Comparison of ENCODE assay signal across 1 cellular context in genomic region chr14:24806061-24806678, GRCh38.
TF ChIP-seq lines count a peak whose summit lies in the region.

No MANE protein-coding gene starts in this region.

TF ChIP-seq in HepG2, 621 proteins besides CTCF, POLR2A, EP300 and RAD21 (continued from another document and continues in another):
- peak; percentile 71; the same call in 1 of the 2 replicates for TF ChIP-seq HMGXB3 (CRISPR knock-in tag; IDR thresholded peaks at IDR 0.05; ENCODE audit: borderline replicate concordance)
- TF ChIP-seq ZNF17 (CRISPR knock-in tag; IDR thresholded peaks at IDR 0.05): no peak
- TF ChIP-seq MBD4 (IDR thresholded peaks at IDR 0.05; ENCODE audit: borderline replicate concordance, low read length): no peak
- TF ChIP-seq MEIS1 (CRISPR knock-in tag; IDR thresholded peaks at IDR 0.05; ENCODE audit: borderline replicate concordance): no peak
- TF ChIP-seq ZNF552 (CRISPR knock-in tag; IDR thresholded peaks at IDR 0.05; ENCODE audit: borderline replicate concordance): 0 out of 2 replicates have a peak, but pooled peaks have one; percentile 73
- peak; percentile 79 for TF ChIP-seq PPARG (CRISPR knock-in tag; conservative IDR thresholded peaks at IDR 0.05)
- TF ChIP-seq ETV6 (CRISPR knock-in tag; conservative IDR thresholded peaks at IDR 0.05): peak; percentile 82; the same call in 1 of the 2 replicates
- no peak; the same call in 1 of the 2 replicates for TF ChIP-seq ZNF691 (CRISPR knock-in tag; IDR thresholded peaks at IDR 0.05; ENCODE audit: borderline replicate concordance, low read depth)
- peak; percentile 52; the same call in 1 of the 2 replicates for TF ChIP-seq ZNF44 (CRISPR knock-in tag; IDR thresholded peaks at IDR 0.05)
- TF ChIP-seq BRCA1 (CRISPR knock-in tag; IDR thresholded peaks at IDR 0.05): peak; percentile 60; the same call in 1 of the 2 replicates
- TF ChIP-seq ZKSCAN8 (CRISPR knock-in tag; IDR thresholded peaks at IDR 0.05; ENCODE audit: borderline replicate concordance): no peak
- TF ChIP-seq SMARCC2 (IDR thresholded peaks at IDR 0.05): no peak
- peak; percentile 39; the same call in 1 of the 2 replicates for TF ChIP-seq ZNF777 (CRISPR knock-in tag; IDR thresholded peaks at IDR 0.05)
- TF ChIP-seq PITX1 (CRISPR knock-in tag; IDR thresholded peaks at IDR 0.05): peak; percentile 44; the same call in 1 of the 2 replicates
- no peak; the same call in 1 of the 2 replicates for TF ChIP-seq SP4 (CRISPR knock-in tag; IDR thresholded peaks at IDR 0.05)
- TF ChIP-seq HDAC2 (CRISPR knock-in tag; IDR thresholded peaks at IDR 0.05): 0 out of 2 replicates have a peak, but pooled peaks have one; percentile 16
- peak; percentile 80; the same call in 1 of the 2 replicates for TF ChIP-seq RFXANK (CRISPR knock-in tag; IDR thresholded peaks at IDR 0.05)
- peak; percentile 57; the same call in 1 of the 2 replicates for TF ChIP-seq TFDP2 (CRISPR knock-in tag; IDR thresholded peaks at IDR 0.05)
- 0 out of 2 replicates have a peak, but pooled peaks have one; percentile 26 for TF ChIP-seq ZNF317 (CRISPR knock-in tag; IDR thresholded peaks at IDR 0.05)
- TF ChIP-seq RBFOX2 (IDR thresholded peaks at IDR 0.05; ENCODE audit: low read depth, low read length): no peak
- peak; percentile 54; the same call in 1 of the 2 replicates for TF ChIP-seq BCL6 (CRISPR knock-in tag; IDR thresholded peaks at IDR 0.05)
- TF ChIP-seq CBX5 (CRISPR knock-in tag; IDR thresholded peaks at IDR 0.05; ENCODE audit: borderline replicate concordance): peak; percentile 89; the same call in 1 of the 2 replicates
- TF ChIP-seq GATAD1 (CRISPR knock-in tag; IDR thresholded peaks at IDR 0.05): peak; percentile 75
- peak; percentile 65; the same call in 1 of the 2 replicates for TF ChIP-seq ZNF350 (CRISPR knock-in tag; IDR thresholded peaks at IDR 0.05; ENCODE audit: borderline replicate concordance, low read depth)
- TF ChIP-seq NR1H2 (CRISPR knock-in tag; IDR thresholded peaks at IDR 0.05; ENCODE audit: borderline replicate concordance, low read depth): no peak
- TF ChIP-seq ZSCAN12 (CRISPR knock-in tag; IDR thresholded peaks at IDR 0.05): no peak; the same call in 1 of the 2 replicates
- TF ChIP-seq NONO (IDR thresholded peaks at IDR 0.05): no peak
- TF ChIP-seq NONO (CRISPR knock-in tag; conservative IDR thresholded peaks at IDR 0.05): peak; percentile 67; the same call in 1 of the 2 replicates
- no peak; the same call in 1 of the 2 replicates for TF ChIP-seq TBX2 (CRISPR knock-in tag; IDR thresholded peaks at IDR 0.05; ENCODE audit: borderline replicate concordance)
- 0 out of 2 replicates have a peak, but pooled peaks have one; percentile 42 for TF ChIP-seq POGZ (CRISPR knock-in tag; IDR thresholded peaks at IDR 0.05)
- TF ChIP-seq DBP (CRISPR knock-in tag; IDR thresholded peaks at IDR 0.05; ENCODE audit: not compliant biosample characterization): peak; percentile 64
- peak; percentile 9 for TF ChIP-seq PRPF4 (IDR thresholded peaks at IDR 0.05; ENCODE audit: low read depth, low read length, poor library complexity, severe bottlenecking)
- 0 out of 2 replicates have a peak, but pooled peaks have one; percentile 26 for TF ChIP-seq ZSCAN25 (CRISPR knock-in tag; IDR thresholded peaks at IDR 0.05)
- TF ChIP-seq ZNF660 (CRISPR knock-in tag; IDR thresholded peaks at IDR 0.05; ENCODE audit: borderline replicate concordance, low read depth): no peak
- no peak for TF ChIP-seq CENPT (CRISPR knock-in tag; IDR thresholded peaks at IDR 0.05; ENCODE audit: low read depth)
- peak; percentile 31; the same call in 1 of the 2 replicates for TF ChIP-seq ZBTB33 (CRISPR knock-in tag; IDR thresholded peaks at IDR 0.05)
- peak; percentile 78; the same call in 1 of the 2 replicates for TF ChIP-seq IKZF5 (CRISPR knock-in tag; IDR thresholded peaks at IDR 0.05)
- TF ChIP-seq LCORL (IDR thresholded peaks at IDR 0.05): no peak
- peak; percentile 80 for TF ChIP-seq LCORL (CRISPR knock-in tag; IDR thresholded peaks at IDR 0.05)
- peak; percentile 56; the same call in 1 of the 2 replicates for TF ChIP-seq ATF7-NPFF (CRISPR knock-in tag; IDR thresholded peaks at IDR 0.05; ENCODE audit: low read depth)
- peak; percentile 47; the same call in 1 of the 2 replicates for TF ChIP-seq HOXA3 (CRISPR knock-in tag; IDR thresholded peaks at IDR 0.05)
- 0 out of 2 replicates have a peak, but pooled peaks have one; percentile 51 for TF ChIP-seq SPEN (CRISPR knock-in tag; IDR thresholded peaks at IDR 0.05; ENCODE audit: low read depth)
- no peak for TF ChIP-seq E2F1 (CRISPR knock-in tag; IDR thresholded peaks at IDR 0.05)
- TF ChIP-seq SOX13 (IDR thresholded peaks at IDR 0.05): no peak
- TF ChIP-seq SOX13 (CRISPR knock-in tag; conservative IDR thresholded peaks at IDR 0.05 in 1 of 2, IDR thresholded peaks at IDR 0.05 in 1 of 2): peak in 1 of 2 experiments; percentile 55; a peak in 2 of 4 replicates
- 0 out of 2 replicates have a peak, but pooled peaks have one; percentile 14 for TF ChIP-seq ZNF281 (CRISPR knock-in tag; IDR thresholded peaks at IDR 0.05; ENCODE audit: borderline replicate concordance)
- TF ChIP-seq TOE1 (CRISPR knock-in tag; IDR thresholded peaks at IDR 0.05): peak; percentile 66; the same call in 1 of the 2 replicates
- TF ChIP-seq ZC3H4 (CRISPR knock-in tag; IDR thresholded peaks at IDR 0.05; ENCODE audit: borderline replicate concordance): no peak
- TF ChIP-seq PHF5A (CRISPR knock-in tag; IDR thresholded peaks at IDR 0.05; ENCODE audit: low read depth, unreplicated experiment): no peak
- 0 out of 2 replicates have a peak, but pooled peaks have one; percentile 66 for TF ChIP-seq KMT2B (CRISPR knock-in tag; IDR thresholded peaks at IDR 0.05)
- TF ChIP-seq POGK (CRISPR knock-in tag; conservative IDR thresholded peaks at IDR 0.05): 0 out of 2 replicates have a peak, but pooled peaks have one; percentile 36
